ENCODE assay signal across 11 cellular contexts in genomic region chr1:174877208-174877673, GRCh38.
DNase-seq lines count a peak whose midpoint lies in the region; ATAC-seq and TF ChIP-seq lines count a peak whose summit lies in the region.
"Had no signal": no experiment of that assay in that cellular context is flagged by ENCODE, and none has a peak within 500 bp of the region (broad histone marks: within the 10 kb centered on the region; RNA-seq: fewer than 3 reads in every experiment).

No MANE protein-coding gene starts in this region.

- no peaks in the 10 kb centered on the region for H3K27me3 Mint-ChIP-seq in WTC11 (ENCODE audit: low read depth)

- intact Hi-C loops in mucosa of descending colon (cut with DNase I, micrococcal nuclease): loop anchor here in 1 of 2 donors (10.0 kb wide), 1 partner anchor 88 kb away; no protein-coding TSS in a partner anchor

- peak; percentile 60 for DNase-seq in DMS 273 (lab: John Stamatoyannopoulos, UW; ENCODE audit: unreplicated experiment)
- peak; percentile 55 for DNase-seq in NCI-H1092 (lab: John Stamatoyannopoulos, UW)
- DNase-seq in WTC11 (ENCODE audit: low spot score): no peak
- DNase-seq in mucosa of descending colon: peak in 2 of 3 donors; percentile 47 to 51
- DNase-seq in dermis blood vessel endothelial cell: no peak
- no peak for DNase-seq in RWPE1 (ENCODE audit: low spot score)
- no peak for DNase-seq in stimulated activated effector memory CD8-positive, alpha-beta T cell treated with anti-CD3 and anti-CD28 coated beads, Interleukin-12 subunit alpha, Interleukin-12 subunit beta, amount 100 ng/mL, for 72 hours (ENCODE audit: low spot score in 2 of 2)
- DNase-seq: adrenal gland, H7 had no signal

- POLR2A ChIA-PET in WTC11 (lab: Charles Lee) (interaction anchor here (1.4 kb wide), 1 partner anchor 122 kb away, joined by 4 read pairs; no protein-coding TSS in a partner anchor), RWPE1 (lab: Yijun Ruan, JAX; ENCODE audit: low non-redundant PET) (no interaction called here)

- no peaks in the 10 kb centered on the region for H3K36me3 ChIP-seq in mucosa of descending colon (ENCODE audit: low read depth)
- H3K36me3 ChIP-seq: adrenal gland, ovary had no signal

- H3K36me3 Mint-ChIP-seq in WTC11: peaks cover 36% of the 10 kb centered on the region
- H3K36me3 Mint-ChIP-seq in stimulated activated effector memory CD8-positive, alpha-beta T cell treated with anti-CD3 and anti-CD28 coated beads, Interleukin-12 subunit alpha, Interleukin-12 subunit beta, amount 100 ng/mL, for 72 hours: peaks cover 8% of the 10 kb centered on the region

- CTCF ChIA-PET in WTC11 (lab: Charles Lee): no interaction called here
- CTCF ChIA-PET in RWPE1 (lab: Yijun Ruan, JAX): interaction anchor here (0.6 kb wide), 2 partner anchors 93 to 441 kb away, joined by 3 to 6 read pairs; no protein-coding TSS in a partner anchor

- H3K27ac Mint-ChIP-seq in WTC11: peak overlapping the region; percentile 99
- H3K27ac Mint-ChIP-seq in stimulated activated effector memory CD8-positive, alpha-beta T cell treated with anti-CD3 and anti-CD28 coated beads, Interleukin-12 subunit alpha, Interleukin-12 subunit beta, amount 100 ng/mL, for 72 hours: no peak overlapping the region

- TF ChIP-seq CTCF in WTC11 (IDR thresholded peaks at IDR 0.05) (no peak), mucosa of descending colon (IDR thresholded peaks at IDR 0.05) (no peak), RWPE1 (conservative IDR thresholded peaks at IDR 0.05; ENCODE audit: low read depth) (no peak)

- ATAC-seq in WTC11 (no peak), mucosa of descending colon (peak; percentile 72), GM21447 (IDR thresholded peaks at IDR 0.05; ENCODE audit: unreplicated experiment) (no peak)
- ATAC-seq in stimulated activated effector memory CD8-positive, alpha-beta T cell treated with anti-CD3 and anti-CD28 coated beads, Interleukin-12 subunit alpha, Interleukin-12 subunit beta, amount 100 ng/mL, for 72 hours: no peak

- no peaks in the 10 kb centered on the region for H3K9me3 Mint-ChIP-seq in WTC11
- H3K9me3 Mint-ChIP-seq in stimulated activated effector memory CD8-positive, alpha-beta T cell treated with anti-CD3 and anti-CD28 coated beads, Interleukin-12 subunit alpha, Interleukin-12 subunit beta, amount 100 ng/mL, for 72 hours: no peaks in the 10 kb centered on the region

- H3K4me1 ChIP-seq in mucosa of descending colon (ENCODE audit: low read depth): peaks cover 4% of the 10 kb centered on the region

- H3K9me3 ChIP-seq in mucosa of descending colon: no peaks in the 10 kb centered on the region
- H3K9me3 ChIP-seq: adrenal gland, ovary had no signal

- H3K4me3 ChIP-seq in mucosa of descending colon: no peak overlapping the region
- H3K4me3 ChIP-seq: adrenal gland, ovary had no signal

- H3K4me3 Mint-ChIP-seq in WTC11: peak overlapping the region; percentile 93
- no peak overlapping the region for H3K4me3 Mint-ChIP-seq in stimulated activated effector memory CD8-positive, alpha-beta T cell treated with anti-CD3 and anti-CD28 coated beads, Interleukin-12 subunit alpha, Interleukin-12 subunit beta, amount 100 ng/mL, for 72 hours

- no peak overlapping the region for H3K27ac ChIP-seq in RWPE1
- H3K27ac ChIP-seq: adrenal gland, ovary had no signal

- peaks cover 50% of the 10 kb centered on the region for H3K4me1 Mint-ChIP-seq in WTC11
- H3K4me1 Mint-ChIP-seq in stimulated activated effector memory CD8-positive, alpha-beta T cell treated with anti-CD3 and anti-CD28 coated beads, Interleukin-12 subunit alpha, Interleukin-12 subunit beta, amount 100 ng/mL, for 72 hours: peaks cover 5% of the 10 kb centered on the region

TF ChIP-seq in WTC11, 78 proteins besides CTCF, POLR2A, EP300 and RAD21:
- TF ChIP-seq CREB1 (CRISPR knock-in tag; IDR thresholded peaks at IDR 0.05): no peak
- TF ChIP-seq FOXK1 (CRISPR knock-in tag; IDR thresholded peaks at IDR 0.05): no peak

Comparison
In these comparisons a context has a peak if more than half of its experiments do, and no peak if none do; other contexts are left out.
1. DNase-seq: peak in DMS 273 (single experiment), NCI-H1092 (single experiment) and mucosa of descending colon (2 of 3); none in WTC11 (single experiment), dermis blood vessel endothelial cell (single experiment), RWPE1 (single experiment) and stimulated activated effector memory CD8-positive, alpha-beta T cell treated with anti-CD3 and anti-CD28 coated beads, Interleukin-12 subunit alpha, Interleukin-12 subunit beta, amount 100 ng/mL, for 72 hours (0 of 2).